Comparison of ENCODE assay signal across 1 cellular context in the genomic region with DNA sequence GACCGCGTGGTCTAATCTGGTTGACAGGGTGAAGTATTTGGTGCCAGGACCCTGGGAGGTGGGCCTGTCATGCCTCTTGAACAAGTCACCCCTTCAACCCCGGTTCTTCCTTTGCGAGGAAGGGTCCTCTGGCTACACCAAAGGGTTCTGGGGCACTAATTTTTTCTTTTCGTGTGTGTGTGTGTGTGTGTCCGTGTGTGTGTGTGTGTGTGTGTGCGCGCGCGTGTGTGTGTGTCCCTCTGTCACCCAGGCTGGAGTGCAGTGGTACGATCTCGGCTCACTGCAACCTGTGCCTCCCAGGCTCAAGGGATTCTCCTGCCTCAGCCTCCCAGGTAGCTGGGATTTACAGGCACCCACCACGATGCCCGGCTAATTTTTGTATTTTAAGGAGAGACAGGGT.
TF ChIP-seq lines count a peak whose summit lies in the region.

No MANE protein-coding gene starts in this region.

TF ChIP-seq in WTC11, 78 proteins besides CTCF, POLR2A, EP300 and RAD21:
- TF ChIP-seq SMAD3 (CRISPR knock-in tag; IDR thresholded peaks at IDR 0.05; ENCODE audit: borderline replicate concordance) = 0 out of 2 replicates have a peak, but pooled peaks have one; percentile 4
TF ChIP-seq in WTC11: peak in this region for 1; not testable (repeated sequence) for 77.
